8 cellular contexts compared by ENCODE assay signal in the genomic region with DNA sequence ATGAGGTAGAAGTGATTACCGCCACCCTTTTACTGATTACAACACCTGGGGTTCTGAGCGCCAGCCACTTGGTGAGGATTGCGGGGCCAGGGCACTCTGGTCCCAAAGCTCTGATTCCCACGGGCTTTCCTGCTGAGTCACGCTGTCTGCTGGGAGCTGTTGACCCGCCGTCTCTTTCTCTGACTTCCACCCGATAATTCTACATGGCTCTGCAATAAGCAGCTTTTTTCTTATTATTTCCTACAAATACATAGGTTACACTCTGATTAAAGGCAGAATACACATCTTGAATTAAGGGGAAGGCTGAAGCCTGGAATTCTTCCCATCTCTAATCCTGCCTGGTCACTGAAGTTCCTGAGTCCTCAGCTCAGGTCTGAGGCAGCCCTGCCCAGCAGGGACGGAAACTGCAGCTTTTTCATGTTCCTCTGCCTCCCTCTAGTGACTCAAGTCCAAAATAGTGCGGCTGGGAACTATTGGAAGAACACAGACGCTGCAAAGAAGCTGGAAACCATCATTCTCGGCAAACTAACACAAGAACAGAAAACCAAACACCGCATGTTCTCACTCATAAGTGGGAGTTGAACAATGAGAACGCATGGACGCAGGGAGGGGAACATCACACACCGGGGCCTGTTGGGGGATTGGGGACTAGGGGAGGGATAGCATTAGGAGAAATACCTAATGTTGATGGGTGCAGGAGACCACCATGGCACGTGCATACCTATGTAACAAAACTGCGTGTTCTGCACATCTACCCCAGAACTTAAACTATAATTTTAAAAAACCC.
DNase-seq lines count a peak whose midpoint lies in the region; ATAC-seq and TF ChIP-seq lines count a peak whose summit lies in the region.

No MANE protein-coding gene starts in this region.

- H3K36me3 ChIP-seq in ES-I3 (ENCODE audit: insufficient read depth, low read length) (no peaks in the 10 kb centered on the region), SU-DHL-6 (ENCODE audit: low read length) (no peaks in the 10 kb centered on the region), right atrium auricular region (no peaks in the 10 kb centered on the region)

- no peak overlapping the region for H3K27ac ChIP-seq in SU-DHL-6 (ENCODE audit: low read depth, low read length)
- H3K27ac ChIP-seq in right atrium auricular region: peak overlapping the region in 1 of 2 donors; percentile 57

- no peak for TF ChIP-seq POLR2A in NB4 (IDR thresholded peaks at IDR 0.05; ENCODE audit: extremely low read depth, insufficient read length)

- H3K4me1 ChIP-seq in ES-I3 (ENCODE audit: insufficient read depth, low read length) (peaks cover 16% of the 10 kb centered on the region; the same call in 1 of the 2 replicates), right atrium auricular region (peaks cover 0 to 11% of the 10 kb centered on the region in 2 donors)

- no peaks in the 10 kb centered on the region for H3K79me2 ChIP-seq in SU-DHL-6 (ENCODE audit: insufficient read depth, low read length)

- no peaks in the 10 kb centered on the region for H3K9me2 ChIP-seq in SU-DHL-6 (replicated peaks; ENCODE audit: insufficient read depth, low read length)

- DNase-seq in HCEC 1CT: peak; percentile 84
- DNase-seq in NB4 (ENCODE audit: low read depth): peak; percentile 82
- peak; percentile 96 for DNase-seq in astrocyte of the hippocampus (ENCODE audit: low read depth, low spot score)
- DNase-seq in right atrium auricular region (ENCODE audit: low spot score): peak; percentile 88
- peak; percentile 55 for DNase-seq in progenitor cell of endocrine pancreas (ENCODE audit: low spot score, unreplicated experiment)

- peak overlapping the region; percentile 73 for H2AFZ ChIP-seq in SU-DHL-6 (ENCODE audit: low read depth, low read length, severe bottlenecking)

- no peaks in the 10 kb centered on the region for H3K27me3 ChIP-seq in SU-DHL-6 (ENCODE audit: low read length)
- no peaks in the 10 kb centered on the region for H3K27me3 ChIP-seq in right atrium auricular region

- peaks cover 20% of the 10 kb centered on the region for H3K27me3 Mint-ChIP-seq in progenitor cell of endocrine pancreas

- H3K36me3 Mint-ChIP-seq in progenitor cell of endocrine pancreas (ENCODE audit: insufficient read depth): no peaks in the 10 kb centered on the region

- H3K4me3 Mint-ChIP-seq in progenitor cell of endocrine pancreas (ENCODE audit: low read depth): peak overlapping the region; percentile 69

- no peaks in the 10 kb centered on the region for H3F3A ChIP-seq in SU-DHL-6 (ENCODE audit: insufficient read depth)

- H3K4me2 ChIP-seq in SU-DHL-6 (ENCODE audit: low read depth, low read length, poor library complexity, severe bottlenecking): peak overlapping the region; percentile 50

- H3K9ac ChIP-seq in ES-I3 (ENCODE audit: low read depth, low read length): peak overlapping the region; percentile 27; the same call in 1 of the 2 replicates
- H3K9ac ChIP-seq in SU-DHL-6 (ENCODE audit: low read length): peak overlapping the region; percentile 33; the same call in 1 of the 2 replicates

- peaks cover 13% of the 10 kb centered on the region for H3K4me1 Mint-ChIP-seq in progenitor cell of endocrine pancreas (ENCODE audit: low read depth)

- H4K20me1 ChIP-seq in SU-DHL-6 (ENCODE audit: low read depth, low read length): no peaks in the 10 kb centered on the region

- no peak for ATAC-seq in HG03159 (IDR thresholded peaks at IDR 0.05; ENCODE audit: unreplicated experiment)

- H3K4me3 ChIP-seq in NB4 (ENCODE audit: low read depth, low read length): peak overlapping the region; percentile 43
- no peak overlapping the region for H3K4me3 ChIP-seq in SU-DHL-6 (ENCODE audit: insufficient read depth, low read length, poor library complexity, severe bottlenecking)
- H3K4me3 ChIP-seq in right atrium auricular region: peak overlapping the region in 1 of 2 donors; percentile 42

- no peaks in the 10 kb centered on the region for H3K9me3 ChIP-seq in ES-I3 (ENCODE audit: control insufficient read depth, insufficient read depth, low read length)
- H3K9me3 ChIP-seq in SU-DHL-6 (ENCODE audit: insufficient read depth, low read length): no peaks in the 10 kb centered on the region
- no peaks in the 10 kb centered on the region for H3K9me3 ChIP-seq in right atrium auricular region

- no peaks in the 10 kb centered on the region for H3K9me3 Mint-ChIP-seq in progenitor cell of endocrine pancreas (ENCODE audit: low read depth)

- TF ChIP-seq CTCF in NB4 (IDR thresholded peaks at IDR 0.05; ENCODE audit: low read depth, low read length) (peak; percentile 45), SU-DHL-6 (IDR thresholded peaks at IDR 0.05; ENCODE audit: insufficient read depth, low read length, poor library complexity, severe bottlenecking) (peak; percentile 70), right atrium auricular region (IDR thresholded peaks at IDR 0.05) (peak; percentile 64 to 89), progenitor cell of endocrine pancreas (IDR thresholded peaks at IDR 0.05; ENCODE audit: unreplicated experiment) (peak; percentile 79)

- peak overlapping the region; percentile 90 for H3K27ac Mint-ChIP-seq in progenitor cell of endocrine pancreas
